ENCODE assay signal across 8 cellular contexts in the genomic region with DNA sequence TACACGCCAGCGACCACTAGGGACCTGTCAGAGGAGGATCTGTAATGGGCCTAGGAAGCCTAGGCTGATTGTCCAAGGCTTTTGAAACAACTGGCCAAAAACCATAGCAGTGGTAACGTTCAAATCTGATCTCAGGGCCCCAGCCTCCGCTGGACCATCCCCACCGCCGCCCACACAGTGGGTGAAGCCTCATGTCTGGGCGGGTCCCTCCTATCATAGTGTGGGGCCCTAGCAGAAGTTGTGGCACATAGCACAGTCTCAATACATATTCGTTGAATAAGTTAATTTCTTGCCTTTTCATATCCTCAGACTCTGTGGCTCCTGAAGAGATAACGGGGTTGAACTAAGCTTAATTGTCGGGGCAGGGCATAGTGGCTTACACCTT. TPM values are rescaled to one million over a fixed set of nuclear protein-coding genes. Genes with fewer than 3 reads are reported as not detected.
DNase-seq lines count a peak whose midpoint lies in the region; ATAC-seq lines count a peak whose summit lies in the region.

No MANE protein-coding gene starts in this region.

- no peaks in the 10 kb centered on the region for H3K9me3 Mint-ChIP-seq in activated T-helper 17 cell treated with anti-CD3 and anti-CD28 coated beads, Interleukin-2, amount 50 U/mL, for 72 hours
- no peaks in the 10 kb centered on the region for H3K9me3 Mint-ChIP-seq in stimulated activated naive B cell treated with anti-CD40 and anti-IgM and Interleukin-4, amounts not matched to agents 10 μg/mL and 1 μg/mL and 100 μg/mL, for 72 hours

- peaks cover 8% of the 10 kb centered on the region for H3K36me3 Mint-ChIP-seq in activated T-helper 17 cell treated with anti-CD3 and anti-CD28 coated beads, Interleukin-2, amount 50 U/mL, for 72 hours (ENCODE audit: low read depth)
- H3K36me3 Mint-ChIP-seq in stimulated activated naive B cell treated with anti-CD40 and anti-IgM and Interleukin-4, amounts not matched to agents 10 μg/mL and 1 μg/mL and 100 μg/mL, for 72 hours = peaks cover 0 to under 1% of the 10 kb centered on the region in 2 donors

- peak overlapping the region; percentile 93 for H3K4me3 ChIP-seq in BLaER1
- H3K4me3 ChIP-seq in iPS-18a (ENCODE audit: low read length) = peak overlapping the region; percentile 100

- peaks cover 6% of the 10 kb centered on the region for H3K27me3 Mint-ChIP-seq in activated T-helper 17 cell treated with anti-CD3 and anti-CD28 coated beads, Interleukin-2, amount 50 U/mL, for 72 hours
- H3K27me3 Mint-ChIP-seq in stimulated activated naive B cell treated with anti-CD40 and anti-IgM and Interleukin-4, amounts not matched to agents 10 μg/mL and 1 μg/mL and 100 μg/mL, for 72 hours = peaks cover 28 to 34% of the 10 kb centered on the region in 2 donors

- peaks cover 31% of the 10 kb centered on the region; the same call in 1 of the 2 replicates for H4K20me1 ChIP-seq in BLaER1

- H3K36me3 ChIP-seq in BLaER1 = peaks cover 3% of the 10 kb centered on the region; the same call in 1 of the 2 replicates
- H3K36me3 ChIP-seq in iPS-18a (ENCODE audit: control insufficient read depth, low read depth, low read length) = no peaks in the 10 kb centered on the region

- H3K4me1 Mint-ChIP-seq in activated T-helper 17 cell treated with anti-CD3 and anti-CD28 coated beads, Interleukin-2, amount 50 U/mL, for 72 hours = peaks cover 5% of the 10 kb centered on the region
- peaks cover 25 to 32% of the 10 kb centered on the region in 2 donors for H3K4me1 Mint-ChIP-seq in stimulated activated naive B cell treated with anti-CD40 and anti-IgM and Interleukin-4, amounts not matched to agents 10 μg/mL and 1 μg/mL and 100 μg/mL, for 72 hours

- H3K27ac ChIP-seq in BLaER1 (peak overlapping the region; percentile 45), iPS-18a (ENCODE audit: low read length) (no peak overlapping the region)

- H3K27ac Mint-ChIP-seq in activated T-helper 17 cell treated with anti-CD3 and anti-CD28 coated beads, Interleukin-2, amount 50 U/mL, for 72 hours = peak overlapping the region; percentile 87
- H3K27ac Mint-ChIP-seq in stimulated activated naive B cell treated with anti-CD40 and anti-IgM and Interleukin-4, amounts not matched to agents 10 μg/mL and 1 μg/mL and 100 μg/mL, for 72 hours = peak overlapping the region; percentile 87

- H3K27me3 ChIP-seq in BLaER1 (peaks cover 11% of the 10 kb centered on the region; the same call in 1 of the 2 replicates), iPS-18a (ENCODE audit: control insufficient read depth, insufficient read depth, low read length) (peaks cover 41% of the 10 kb centered on the region)

- no peak for DNase-seq in stimulated activated naive B cell treated with anti-CD40 and anti-IgM and Interleukin-4, amounts not matched to agents 10 μg/mL and 1 μg/mL and 100 μg/mL, for 72 hours
- no peak for DNase-seq in stimulated activated naive CD4-positive, alpha-beta T cell (lab: John Stamatoyannopoulos, UW)
- DNase-seq in NCI-H748 (lab: John Stamatoyannopoulos, UW; ENCODE audit: unreplicated experiment) (no peak), mesenteric fat pad (ENCODE audit: low spot score) (no peak)

- H3K9ac ChIP-seq in BLaER1 = peak overlapping the region; percentile 87
- H3K9ac ChIP-seq in iPS-18a (ENCODE audit: low read length) = no peak overlapping the region

- H3K4me3 Mint-ChIP-seq in activated T-helper 17 cell treated with anti-CD3 and anti-CD28 coated beads, Interleukin-2, amount 50 U/mL, for 72 hours = peak overlapping the region; percentile 96
- peak overlapping the region; percentile 94 to 95 for H3K4me3 Mint-ChIP-seq in stimulated activated naive B cell treated with anti-CD40 and anti-IgM and Interleukin-4, amounts not matched to agents 10 μg/mL and 1 μg/mL and 100 μg/mL, for 72 hours

- ATAC-seq in HG02571 (IDR thresholded peaks at IDR 0.05; ENCODE audit: unreplicated experiment) = peak; percentile 8
- ATAC-seq in activated T-helper 17 cell treated with anti-CD3 and anti-CD28 coated beads, Interleukin-2, amount 50 U/mL, for 72 hours (replicated peaks) = no peak
- peak; percentile 30 to 34 for ATAC-seq in stimulated activated naive B cell treated with anti-CD40 and anti-IgM and Interleukin-4, amounts not matched to agents 10 μg/mL and 1 μg/mL and 100 μg/mL, for 72 hours (replicated peaks)

- peaks cover 71% of the 10 kb centered on the region for H3K4me1 ChIP-seq in BLaER1
- H3K4me1 ChIP-seq in iPS-18a (ENCODE audit: control insufficient read depth, low read depth, low read length) = peaks cover 11% of the 10 kb centered on the region

- peak overlapping the region; percentile 98 for H3K4me2 ChIP-seq in BLaER1

- H3K9me3 ChIP-seq in BLaER1 (no peaks in the 10 kb centered on the region), iPS-18a (ENCODE audit: control insufficient read depth, low read depth, low read length) (no peaks in the 10 kb centered on the region)

RNA-seq across cellular contexts. Expression of a gene that starts 0.8 kb away (rescaled TPM):
- total RNA-seq in activated T-helper 17 cell treated with anti-CD3 and anti-CD28 coated beads, Interleukin-2, amount 50 U/mL, for 72 hours = 10 to 100 TPM; 36.9 to 40.2 TPM
- total RNA-seq in mesenteric fat pad = 35.6 TPM

RNA-seq across cellular contexts. Expression of a gene that starts 5.6 kb away (rescaled TPM):
- total RNA-seq in activated T-helper 17 cell treated with anti-CD3 and anti-CD28 coated beads, Interleukin-2, amount 50 U/mL, for 72 hours = under 1 TPM in 1 of 2 donors, not detected in 1; 0.09 TPM
- total RNA-seq in mesenteric fat pad = 11.2 TPM

RNA-seq across cellular contexts. Expression of a gene that starts 11.1 kb away (rescaled TPM):
- 10 to 100 TPM; 20.7 to 39.3 TPM for total RNA-seq in activated T-helper 17 cell treated with anti-CD3 and anti-CD28 coated beads, Interleukin-2, amount 50 U/mL, for 72 hours
- total RNA-seq in mesenteric fat pad = 23.6 TPM

RNA-seq across cellular contexts. Expression of a gene that starts 24.1 kb away (rescaled TPM):
- total RNA-seq in activated T-helper 17 cell treated with anti-CD3 and anti-CD28 coated beads, Interleukin-2, amount 50 U/mL, for 72 hours = 10 to 100 TPM; 22.8 to 24.4 TPM
- 34.4 TPM for total RNA-seq in mesenteric fat pad

Comparison
In these comparisons a context has a peak if more than half of its experiments do, and no peak if none do; other contexts are left out.
1. RNA of a gene that starts 5.6 kb away (total RNA-seq): 11.2 TPM in mesenteric fat pad (single experiment); 0.09 TPM in activated T-helper 17 cell treated with anti-CD3 and anti-CD28 coated beads, Interleukin-2, amount 50 U/mL, for 72 hours; every median in the first group is over 10 times any median in the second.